In genomic region chr6:32195902-32196681, GRCh38 we compare ENCODE assay signal across 8 cellular contexts. TPM values are rescaled to one million over a fixed set of nuclear protein-coding genes. Genes with fewer than 3 reads are reported as not detected.
DNase-seq lines count a peak whose midpoint lies in the region; ATAC-seq, FAIRE-seq and TF ChIP-seq lines count a peak whose summit lies in the region.

No MANE protein-coding gene starts in this region.

- no peaks in the 10 kb centered on the region for H3K79me2 ChIP-seq in keratinocyte (ENCODE audit: control insufficient read depth, insufficient read depth, low read length)

- H2AFZ ChIP-seq in keratinocyte (ENCODE audit: control insufficient read depth, low read length): peak overlapping the region; percentile 52

- H3K9me1 ChIP-seq in keratinocyte (ENCODE audit: control insufficient read depth, extremely low read depth, insufficient read depth, low read length): no peaks in the 10 kb centered on the region

- H3K36me3 ChIP-seq in keratinocyte (ENCODE audit: control insufficient read depth in 2 of 2, extremely low read depth in 1 of 2, insufficient read depth in 2 of 2, low read length in 2 of 2): no peaks in the 10 kb centered on the region

- no peak for FAIRE-seq in keratinocyte (lab: Jason Lieb, UNC)

- peak overlapping the region; percentile 54 to 91 (median 72) for H3K4me3 ChIP-seq in keratinocyte (ENCODE audit: control insufficient read depth in 2 of 3, extremely low read depth in 1 of 3, insufficient read depth in 2 of 3, low read depth in 1 of 3, low read length in 3 of 3)

- peak overlapping the region; percentile 96 for H3K27ac ChIP-seq in keratinocyte (ENCODE audit: control insufficient read depth, insufficient read depth, low read length)

- peak overlapping the region; percentile 100 for H3K4me2 ChIP-seq in keratinocyte (ENCODE audit: control insufficient read depth, extremely low read depth, insufficient read depth, low read depth, low read length)

- dilution Hi-C loops in keratinocyte (cut with MboI; ENCODE audit: extremely low pct_ligation_motif_present, low sequenced_read_pairs): no loop called here

- no peaks in the 10 kb centered on the region for H4K20me1 ChIP-seq in keratinocyte (ENCODE audit: control insufficient read depth, extremely low read depth, insufficient read depth, low read length)

- H3K4me1 ChIP-seq in keratinocyte (ENCODE audit: control insufficient read depth, extremely low read depth, insufficient read depth, low read length): peaks cover 25% of the 10 kb centered on the region

- no peaks in the 10 kb centered on the region for H3K9me3 ChIP-seq in keratinocyte (ENCODE audit: control insufficient read depth, low read depth, low read length)

- H3K9ac ChIP-seq in keratinocyte (ENCODE audit: control insufficient read depth, extremely low read depth, insufficient read depth, low read length): peak overlapping the region; percentile 97

- no peak for TF ChIP-seq CTCF in keratinocyte (optimal IDR thresholded peaks at IDR 0.05 in 1 of 3, IDR thresholded peaks at IDR 0.05 in 1 of 3, conservative IDR thresholded peaks at IDR 0.05 in 1 of 3; ENCODE audit: extremely low read depth in 1 of 3, insufficient read depth in 2 of 3, low read length in 3 of 3)

- H3K27me3 ChIP-seq in keratinocyte (ENCODE audit: control insufficient read depth, extremely low read depth, insufficient read depth, low read length): no peaks in the 10 kb centered on the region

- DNase-seq in activated T-cell treated with anti-CD3 and anti-CD28 coated beads for 24 hours (ENCODE audit: low read depth) (peak; percentile 53), activated T-cell treated with anti-CD3 and anti-CD28 coated beads for 4 hours (no peak), NCI-H2029 (lab: John Stamatoyannopoulos, UW) (peak; percentile 78), UCSD-AML1 (lab: John Stamatoyannopoulos, UW; ENCODE audit: unreplicated experiment) (peak; percentile 78), cerebellum (ENCODE audit: low spot score) (peak; percentile 79), keratinocyte (ENCODE audit: low read depth, low spot score) (no peak), smooth muscle cell of the brain vasculature (ENCODE audit: low read depth, low spot score) (peak; percentile 49)

- peak; percentile 79 for ATAC-seq in HG02885 (IDR thresholded peaks at IDR 0.05; ENCODE audit: poor library complexity, unreplicated experiment)

RNA-seq across cellular contexts. Expression of gene GPSM3, which starts 3.6 kb away (rescaled TPM):
- total RNA-seq in cerebellum: 0.82 TPM
- 2.8 to 6.5 TPM (median 3.6 TPM) in 3 replicates for polyA plus RNA-seq in keratinocyte
- not detected for polyA plus RNA-seq in keratinocyte (2011; ENCODE audit: low read depth)
- polyA plus RNA-seq in keratinocyte (2011; cell fraction: cytosol; rRNA removed): 2.3 and 4.1 TPM in 2 replicates
- polyA plus RNA-seq in keratinocyte (2011; cell fraction: nucleus; rRNA removed): 1.7 and 2.1 TPM in 2 replicates
- polyA plus RNA-seq in keratinocyte (2012; ENCODE audit: low replicate concordance): 0.39 and 7.2 TPM in 2 replicates
- 1.6 to 9.5 TPM (median 3.2 TPM) in 3 replicates for polyA minus RNA-seq in keratinocyte
- 2.9 TPM for polyA minus RNA-seq in keratinocyte (2011; cell fraction: cytosol; rRNA and poly(A)+ RNA removed)
- polyA minus RNA-seq in keratinocyte (2011; cell fraction: nucleus; rRNA and poly(A)+ RNA removed): 0.42 TPM in 1 of 2 replicates, not detected in the other

RNA-seq across cellular contexts. Expression of gene PBX2, which starts 6.1 kb away (rescaled TPM):
- 21.3 TPM for total RNA-seq in cerebellum
- polyA plus RNA-seq in keratinocyte: 43.5 to 54.9 TPM (median 44.0 TPM) in 3 replicates
- polyA plus RNA-seq in keratinocyte (2011; ENCODE audit: low read depth): 8.7 TPM
- polyA plus RNA-seq in keratinocyte (2011; cell fraction: cytosol; rRNA removed): 28.3 and 36.2 TPM in 2 replicates
- polyA plus RNA-seq in keratinocyte (2011; cell fraction: nucleus; rRNA removed): 89.5 and 101 TPM in 2 replicates
- 19.5 and 38.4 TPM in 2 replicates for polyA plus RNA-seq in keratinocyte (2012; ENCODE audit: low replicate concordance)
- polyA minus RNA-seq in keratinocyte: 37.5 to 49.7 TPM (median 45.1 TPM) in 3 replicates
- polyA minus RNA-seq in keratinocyte (2011; cell fraction: cytosol; rRNA and poly(A)+ RNA removed): 30.5 TPM
- polyA minus RNA-seq in keratinocyte (2011; cell fraction: nucleus; rRNA and poly(A)+ RNA removed): 16.9 and 22.4 TPM in 2 replicates

RNA-seq across cellular contexts. Expression of gene AGER, which starts 12.0 kb away (rescaled TPM):
- 0.54 TPM for total RNA-seq in cerebellum
- polyA plus RNA-seq in keratinocyte: 2.0 to 2.4 TPM (median 2.4 TPM) in 3 replicates
- polyA plus RNA-seq in keratinocyte (2011; ENCODE audit: low read depth): 4.5 TPM
- 0.70 and 0.80 TPM in 2 replicates for polyA plus RNA-seq in keratinocyte (2011; cell fraction: cytosol; rRNA removed)
- polyA plus RNA-seq in keratinocyte (2011; cell fraction: nucleus; rRNA removed): 7.7 and 8.1 TPM in 2 replicates
- polyA plus RNA-seq in keratinocyte (2012; ENCODE audit: low replicate concordance): 2.3 and 4.0 TPM in 2 replicates
- polyA minus RNA-seq in keratinocyte: 0.33 to 1.3 TPM (median 0.56 TPM) in 3 replicates
- polyA minus RNA-seq in keratinocyte (2011; cell fraction: cytosol; rRNA and poly(A)+ RNA removed): not detected
- polyA minus RNA-seq in keratinocyte (2011; cell fraction: nucleus; rRNA and poly(A)+ RNA removed): 0.63 and 0.85 TPM in 2 replicates

RNA-seq across cellular contexts. Expression of gene RNF5, which starts 17.9 kb away (rescaled TPM):
- total RNA-seq in cerebellum: 36.8 TPM
- 29.6 to 43.2 TPM (median 33.2 TPM) in 3 replicates for polyA plus RNA-seq in keratinocyte
- polyA plus RNA-seq in keratinocyte (2011; ENCODE audit: low read depth): 2.9 TPM
- polyA plus RNA-seq in keratinocyte (2011; cell fraction: cytosol; rRNA removed): 36.8 and 37.5 TPM in 2 replicates
- 15.3 and 17.9 TPM in 2 replicates for polyA plus RNA-seq in keratinocyte (2011; cell fraction: nucleus; rRNA removed)
- 35.1 and 39.4 TPM in 2 replicates for polyA plus RNA-seq in keratinocyte (2012; ENCODE audit: low replicate concordance)
- 15.1 to 20.0 TPM (median 16.7 TPM) in 3 replicates for polyA minus RNA-seq in keratinocyte
- polyA minus RNA-seq in keratinocyte (2011; cell fraction: cytosol; rRNA and poly(A)+ RNA removed): 15.0 TPM
- 4.0 and 7.0 TPM in 2 replicates for polyA minus RNA-seq in keratinocyte (2011; cell fraction: nucleus; rRNA and poly(A)+ RNA removed)

RNA-seq across cellular contexts. Expression of gene AGPAT1, which starts 20.2 kb away (rescaled TPM):
- 16.6 TPM for total RNA-seq in cerebellum
- polyA plus RNA-seq in keratinocyte: 46.4 to 85.1 TPM (median 54.7 TPM) in 3 replicates
- 2.9 TPM for polyA plus RNA-seq in keratinocyte (2011; ENCODE audit: low read depth)
- polyA plus RNA-seq in keratinocyte (2011; cell fraction: cytosol; rRNA removed): 85.0 and 105 TPM in 2 replicates
- polyA plus RNA-seq in keratinocyte (2011; cell fraction: nucleus; rRNA removed): 54.6 and 68.9 TPM in 2 replicates
- polyA plus RNA-seq in keratinocyte (2012; ENCODE audit: low replicate concordance): 32.3 and 71.2 TPM in 2 replicates
- 94.8 to 190 TPM (median 128 TPM) in 3 replicates for polyA minus RNA-seq in keratinocyte
- 142 TPM for polyA minus RNA-seq in keratinocyte (2011; cell fraction: cytosol; rRNA and poly(A)+ RNA removed)
- polyA minus RNA-seq in keratinocyte (2011; cell fraction: nucleus; rRNA and poly(A)+ RNA removed): 26.9 and 27.6 TPM in 2 replicates

Comparison
In these comparisons a context has a peak if more than half of its experiments do, and no peak if none do; other contexts are left out.
1. DNase-seq: peak in activated T-cell treated with anti-CD3 and anti-CD28 coated beads for 24 hours (single experiment), NCI-H2029 (single experiment), UCSD-AML1 (single experiment), cerebellum (single experiment) and smooth muscle cell of the brain vasculature (single experiment); none in activated T-cell treated with anti-CD3 and anti-CD28 coated beads for 4 hours (single experiment) and keratinocyte (single experiment).